Comparison of ENCODE assay signal across 21 cellular contexts in the genomic region with DNA sequence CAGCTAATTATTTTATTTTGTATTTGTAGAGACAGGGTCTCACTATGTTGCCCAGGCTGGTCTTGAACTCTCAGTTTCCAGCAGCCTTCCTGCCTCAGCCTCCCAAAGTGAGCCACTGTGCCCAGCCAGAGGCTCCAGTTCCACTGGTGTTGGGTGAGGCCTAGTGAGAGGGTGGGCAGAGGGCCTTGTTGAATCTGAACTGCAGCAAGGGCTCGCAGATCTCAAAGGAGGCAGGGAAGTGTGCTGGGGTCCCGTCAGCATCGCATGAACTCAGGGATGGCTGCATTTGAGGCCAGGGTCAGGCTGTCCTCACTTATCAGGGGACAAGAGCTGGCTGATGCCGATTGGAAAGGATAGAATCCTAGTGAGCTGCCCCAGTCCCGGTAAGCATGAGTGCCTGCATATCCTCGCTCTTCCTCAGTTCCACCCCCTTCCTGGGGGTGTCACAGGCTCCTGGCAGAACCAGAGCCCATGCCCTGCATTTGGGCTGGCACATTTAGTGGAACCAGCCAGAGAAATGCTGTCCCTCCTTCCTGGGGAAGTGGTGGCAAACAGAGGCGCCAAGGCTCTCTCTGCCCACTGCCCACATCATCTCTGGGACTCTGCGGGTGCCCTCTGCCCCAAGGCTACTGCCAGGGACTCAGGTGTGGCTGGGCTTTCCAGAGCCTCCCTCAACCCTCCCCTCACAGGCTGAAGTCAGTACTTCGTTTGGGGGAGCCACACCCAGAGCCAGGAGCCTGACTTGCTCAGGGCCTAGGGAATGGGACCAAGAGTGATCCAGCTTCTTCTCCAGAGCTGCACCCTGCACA. TPM values are rescaled to one million over a fixed set of nuclear protein-coding genes. Genes with fewer than 3 reads are reported as not detected.
A peak's percentile ranks its signal among the peaks of the same experiment; 100 is the strongest.
DNase-seq lines count a peak whose midpoint lies in the region; ATAC-seq and TF ChIP-seq lines count a peak whose summit lies in the region.
"Had no signal": no experiment of that assay in that cellular context is flagged by ENCODE, and none has a peak within 500 bp of the region (broad histone marks: within the 10 kb centered on the region; RNA-seq: fewer than 3 reads in every experiment).

No MANE protein-coding gene starts in this region.

- WGBS in right cardiac atrium: 64% methylated on average over 9 of the region's 9 CpGs

- no peak overlapping the region for H3K4me3 Mint-ChIP-seq in WTC11
- H3K4me3 Mint-ChIP-seq in natural killer cell treated with Interleukin-12 subunit alpha and Interleukin-12 subunit beta and Interleukin-15 and Interleukin-18, amount 100 ng/mL, for 72 hours: no peak overlapping the region
- H3K4me3 Mint-ChIP-seq: HFFc6 had no signal

- peaks cover 31% of the 10 kb centered on the region for H3K36me3 ChIP-seq in left ventricle myocardium inferior
- H3K36me3 ChIP-seq in lower lobe of right lung: peaks cover 27% of the 10 kb centered on the region
- no peaks in the 10 kb centered on the region for H3K36me3 ChIP-seq in upper lobe of right lung
- H3K36me3 ChIP-seq: BLaER1, SJSA1 had no signal

- H3K36me3 Mint-ChIP-seq in WTC11: peaks cover 2% of the 10 kb centered on the region
- H3K36me3 Mint-ChIP-seq in natural killer cell treated with Interleukin-12 subunit alpha and Interleukin-12 subunit beta and Interleukin-15 and Interleukin-18, amount 100 ng/mL, for 72 hours: no peaks in the 10 kb centered on the region

- no peaks in the 10 kb centered on the region for H3K4me1 Mint-ChIP-seq in WTC11
- no peaks in the 10 kb centered on the region for H3K4me1 Mint-ChIP-seq in natural killer cell treated with Interleukin-12 subunit alpha and Interleukin-12 subunit beta and Interleukin-15 and Interleukin-18, amount 100 ng/mL, for 72 hours (ENCODE audit: low read depth in 2 of 2)

- intact Hi-C loops in left ventricle myocardium inferior (cut with micrococcal nuclease): no loop called here
- intact Hi-C loops in right cardiac atrium (cut with DNase I): no loop called here
- intact Hi-C loops in lower lobe of right lung (cut with DNase I): no loop called here
- intact Hi-C loops in upper lobe of right lung (cut with DNase I): no loop called here

- POLR2A ChIA-PET in WTC11 (lab: Charles Lee): no interaction called here

- no peaks in the 10 kb centered on the region; the same call in 1 of the 2 replicates for H3K27me3 Mint-ChIP-seq in WTC11 (ENCODE audit: low read depth)
- no peaks in the 10 kb centered on the region for H3K27me3 Mint-ChIP-seq in natural killer cell treated with Interleukin-12 subunit alpha and Interleukin-12 subunit beta and Interleukin-15 and Interleukin-18, amount 100 ng/mL, for 72 hours

- H3K27ac ChIP-seq in left ventricle myocardium inferior (replicated peaks): peak overlapping the region; percentile 86
- H3K27ac ChIP-seq in right cardiac atrium (ENCODE audit: low read length): no peak overlapping the region
- H3K27ac ChIP-seq in lower lobe of right lung: no peak overlapping the region
- H3K27ac ChIP-seq in upper lobe of right lung: no peak overlapping the region
- H3K27ac ChIP-seq: BLaER1, SJSA1 had no signal

- CTCF ChIA-PET in WTC11 (lab: Charles Lee): no interaction called here

- peaks cover 49% of the 10 kb centered on the region for H3K4me1 ChIP-seq in left ventricle myocardium inferior
- peaks cover 11% of the 10 kb centered on the region for H3K4me1 ChIP-seq in right cardiac atrium (ENCODE audit: control insufficient read depth, insufficient read depth, low read length)
- no peaks in the 10 kb centered on the region for H3K4me1 ChIP-seq in lower lobe of right lung
- H3K4me1 ChIP-seq in upper lobe of right lung: no peaks in the 10 kb centered on the region
- H3K4me1 ChIP-seq: SJSA1 had no signal

- no peak for ATAC-seq in right cardiac atrium
- ATAC-seq in WTC11: no peak
- peak in 1 of 2 donors; percentile 5 for ATAC-seq in lower lobe of right lung
- ATAC-seq in upper lobe of right lung: no peak
- no peak for ATAC-seq in natural killer cell treated with Interleukin-12 subunit alpha and Interleukin-12 subunit beta and Interleukin-15 and Interleukin-18, amount 100 ng/mL, for 72 hours
- no peak for ATAC-seq in GM18861 (IDR thresholded peaks at IDR 0.05; ENCODE audit: unreplicated experiment)

- no peak for DNase-seq in left ventricle myocardium inferior
- no peak for DNase-seq in right cardiac atrium
- DNase-seq in WTC11 (ENCODE audit: low spot score): peak; percentile 7
- peak; percentile 20 for DNase-seq in lower lobe of right lung
- peak; percentile 63 for DNase-seq in upper lobe of right lung
- no peak for DNase-seq in activated CD4-positive, alpha-beta T cell treated with anti-CD3 and anti-CD28 coated beads, Interleukin-2, amount 50 U/mL, for 48 hours
- DNase-seq in natural killer cell treated with Interleukin-12 subunit alpha and Interleukin-12 subunit beta and Interleukin-15 and Interleukin-18, amount 100 ng/mL, for 72 hours (ENCODE audit: low spot score): no peak
- DNase-seq: activated CD4-positive, alpha-beta T cell treated with anti-CD3 and anti-CD28 coated beads, Interleukin-2, amount 50 U/mL, for 1 hour; DMS153; HFFc6; midbrain; NCI-H2029; NCI-H510A; T1000; trophoblast cell had no signal

- H3K9me3 Mint-ChIP-seq in WTC11: peaks cover 3% of the 10 kb centered on the region
- H3K9me3 Mint-ChIP-seq in natural killer cell treated with Interleukin-12 subunit alpha and Interleukin-12 subunit beta and Interleukin-15 and Interleukin-18, amount 100 ng/mL, for 72 hours: no peaks in the 10 kb centered on the region
- H3K9me3 Mint-ChIP-seq: activated T-helper 2 cell treated with anti-CD3 and anti-CD28 coated beads, Interferon-gamma antibody, Interleukin-2, Interleukin-4, amounts not matched to agents 10 μg/mL and 5 μg/mL and 100 μg/mL, durations not matched to agents 14 hours and 24 hours and 36 hours; HFFc6 had no signal

- no peak for TF ChIP-seq CTCF in left ventricle myocardium inferior (IDR thresholded peaks at IDR 0.05; ENCODE audit: borderline replicate concordance)
- no peak for TF ChIP-seq CTCF in WTC11 (IDR thresholded peaks at IDR 0.05)
- no peak for TF ChIP-seq CTCF in lower lobe of right lung (IDR thresholded peaks at IDR 0.05)
- TF ChIP-seq CTCF in upper lobe of right lung (IDR thresholded peaks at IDR 0.05): no peak

- H3K9me3 ChIP-seq in left ventricle myocardium inferior (replicated peaks) (no peaks in the 10 kb centered on the region), right cardiac atrium (ENCODE audit: control insufficient read depth, low read length) (no peaks in the 10 kb centered on the region), lower lobe of right lung (no peaks in the 10 kb centered on the region), upper lobe of right lung (no peaks in the 10 kb centered on the region)
- H3K9me3 ChIP-seq: BLaER1, SJSA1 had no signal

- no peaks in the 10 kb centered on the region for H3K27me3 ChIP-seq in left ventricle myocardium inferior (ENCODE audit: low read depth)
- no peaks in the 10 kb centered on the region for H3K27me3 ChIP-seq in right cardiac atrium (ENCODE audit: control insufficient read depth, insufficient read depth)
- H3K27me3 ChIP-seq in lower lobe of right lung (ENCODE audit: low read depth): no peaks in the 10 kb centered on the region
- H3K27me3 ChIP-seq in upper lobe of right lung: no peaks in the 10 kb centered on the region
- H3K27me3 ChIP-seq: BLaER1, SJSA1 had no signal

- H3K4me3 ChIP-seq in left ventricle myocardium inferior: no peak overlapping the region
- no peak overlapping the region for H3K4me3 ChIP-seq in right cardiac atrium (ENCODE audit: low read length)
- H3K4me3 ChIP-seq in lower lobe of right lung: no peak overlapping the region
- no peak overlapping the region for H3K4me3 ChIP-seq in upper lobe of right lung
- H3K4me3 ChIP-seq: BLaER1, SJSA1 had no signal

- no peak overlapping the region for H3K27ac Mint-ChIP-seq in WTC11
- no peak overlapping the region for H3K27ac Mint-ChIP-seq in natural killer cell treated with Interleukin-12 subunit alpha and Interleukin-12 subunit beta and Interleukin-15 and Interleukin-18, amount 100 ng/mL, for 72 hours
- H3K27ac Mint-ChIP-seq: activated T-helper 2 cell treated with anti-CD3 and anti-CD28 coated beads, Interferon-gamma antibody, Interleukin-2, Interleukin-4, amounts not matched to agents 10 μg/mL and 5 μg/mL and 100 μg/mL, durations not matched to agents 14 hours and 24 hours and 36 hours; HFFc6 had no signal

RNA-seq across cellular contexts. Expression of a gene that starts 24.1 kb away (rescaled TPM):
- total RNA-seq in left ventricle myocardium inferior (33.7 TPM), right cardiac atrium (10 to 100 TPM; 16.1 to 33.1 (median 19.0) TPM), WTC11 (2021) (10.2 to 12.6 TPM (median 11.5 TPM) in 3 replicates), lower lobe of right lung (59.7 TPM), upper lobe of right lung (64.5 TPM)
- polyA plus RNA-seq in right cardiac atrium: 18.8 TPM
- under 1 TPM in 1 of 2 donors, not detected in 1; 0.11 TPM for total RNA-seq in natural killer cell treated with Interleukin-12 subunit alpha and Interleukin-12 subunit beta and Interleukin-15 and Interleukin-18, amount 100 ng/mL, for 72 hours

RNA-seq across cellular contexts. Expression of a gene that starts 31.8 kb away (rescaled TPM):
- 1.5 TPM for total RNA-seq in left ventricle myocardium inferior
- total RNA-seq in right cardiac atrium: under 1 TPM; 0.40 to 0.76 (median 0.65) TPM
- 0.95 TPM for polyA plus RNA-seq in right cardiac atrium
- total RNA-seq in WTC11 (2021): 0.57 to 1.3 TPM (median 0.69 TPM) in 3 replicates
- 1.0 TPM for total RNA-seq in lower lobe of right lung
- 1.7 TPM for total RNA-seq in upper lobe of right lung
- not detected for total RNA-seq in natural killer cell treated with Interleukin-12 subunit alpha and Interleukin-12 subunit beta and Interleukin-15 and Interleukin-18, amount 100 ng/mL, for 72 hours
- total RNA-seq: activated T-helper 2 cell treated with anti-CD3 and anti-CD28 coated beads, Interferon-gamma antibody, Interleukin-2, Interleukin-4, amounts not matched to agents 10 μg/mL and 5 μg/mL and 100 μg/mL, durations not matched to agents 14 hours and 24 hours and 36 hours; HFFc6; SJSA1 had no signal

RNA-seq across cellular contexts. Expression of a gene that starts 48.3 kb away (rescaled TPM):
- total RNA-seq in left ventricle myocardium inferior (0.22 TPM), right cardiac atrium (under 1 TPM in 2 of 4 donors, not detected in 2; 0.12 to 0.31 TPM), WTC11 (2021) (0.70 to 1.4 TPM (median 1.2 TPM) in 3 replicates), lower lobe of right lung (0.41 TPM), upper lobe of right lung (0.20 TPM)
- polyA plus RNA-seq in right cardiac atrium: 0.14 TPM
- not detected for total RNA-seq in natural killer cell treated with Interleukin-12 subunit alpha and Interleukin-12 subunit beta and Interleukin-15 and Interleukin-18, amount 100 ng/mL, for 72 hours
- total RNA-seq: activated T-helper 2 cell treated with anti-CD3 and anti-CD28 coated beads, Interferon-gamma antibody, Interleukin-2, Interleukin-4, amounts not matched to agents 10 μg/mL and 5 μg/mL and 100 μg/mL, durations not matched to agents 14 hours and 24 hours and 36 hours; HFFc6; SJSA1; skeletal muscle tissue had no signal

RNA-seq across cellular contexts. Expression of a gene that starts 57.1 kb away (rescaled TPM):
- total RNA-seq in left ventricle myocardium inferior (not detected), right cardiac atrium (not detected), WTC11 (2021) (0.09 to 0.14 TPM (median 0.13 TPM) in 3 replicates), lower lobe of right lung (not detected), upper lobe of right lung (not detected)
- not detected for polyA plus RNA-seq in right cardiac atrium
- total RNA-seq in natural killer cell treated with Interleukin-12 subunit alpha and Interleukin-12 subunit beta and Interleukin-15 and Interleukin-18, amount 100 ng/mL, for 72 hours: not detected
- total RNA-seq: activated T-helper 2 cell treated with anti-CD3 and anti-CD28 coated beads, Interferon-gamma antibody, Interleukin-2, Interleukin-4, amounts not matched to agents 10 μg/mL and 5 μg/mL and 100 μg/mL, durations not matched to agents 14 hours and 24 hours and 36 hours; HFFc6; SJSA1; skeletal muscle tissue had no signal
- polyA plus RNA-seq: esophagus had no signal

Comparison
In these comparisons a context has a peak if more than half of its experiments do, and no peak if none do; other contexts are left out.
1. DNase-seq: peak in WTC11 (single experiment), lower lobe of right lung (single experiment) and upper lobe of right lung (single experiment); none in left ventricle myocardium inferior (single experiment), right cardiac atrium (0 of 3), activated CD4-positive, alpha-beta T cell treated with anti-CD3 and anti-CD28 coated beads, Interleukin-2, amount 50 U/mL, for 48 hours (0 of 2) and natural killer cell treated with Interleukin-12 subunit alpha and Interleukin-12 subunit beta and Interleukin-15 and Interleukin-18, amount 100 ng/mL, for 72 hours (single experiment).
2. RNA of a gene that starts 24.1 kb away (total RNA-seq): 64.5 TPM in upper lobe of right lung (single experiment), 59.7 TPM in lower lobe of right lung (single experiment), 33.7 TPM in left ventricle myocardium inferior (single experiment), 16.1 to 33.1 TPM in right cardiac atrium and 10.2 to 12.6 TPM in WTC11; 0.11 TPM in natural killer cell treated with Interleukin-12 subunit alpha and Interleukin-12 subunit beta and Interleukin-15 and Interleukin-18, amount 100 ng/mL, for 72 hours; every median in the first group is over 10 times any median in the second.